8 cellular contexts compared by ENCODE assay signal in genomic region chr5:143435207-143435657, GRCh38. TPM values are rescaled to one million over a fixed set of nuclear protein-coding genes. Genes with fewer than 3 reads are reported as not detected.
DNase-seq lines count a peak whose midpoint lies in the region; ATAC-seq and TF ChIP-seq lines count a peak whose summit lies in the region.

No MANE protein-coding gene starts in this region.

- H3K36me3 ChIP-seq in OCI-LY3 (replicated peaks; ENCODE audit: low read depth, low read length) (no peaks in the 10 kb centered on the region), sigmoid colon (no peaks in the 10 kb centered on the region)

- H3K79me2 ChIP-seq in OCI-LY3 (ENCODE audit: low read length), result peaks cover 26% of the 10 kb centered on the region

- H3K4me3 Mint-ChIP-seq in activated CD4-positive, alpha-beta T cell treated with anti-CD3 and anti-CD28 coated beads for 36 hours, result peak overlapping the region; percentile 76

- H3K9ac ChIP-seq in OCI-LY3 (ENCODE audit: low read length), result peak overlapping the region; percentile 75

- POLR2A ChIA-PET in activated CD4-positive, alpha-beta T cell treated with anti-CD3 and anti-CD28 coated beads for 36 hours (lab: Charles Lee), result interaction anchor here (0.6 to 1.9 kb wide), 5 partner anchors 12 to 426 kb away, joined by 3 to 14 read pairs (median 5); partner anchors contain the start of gene NR3C1

- no peak for TF ChIP-seq EP300 in sigmoid colon (IDR thresholded peaks at IDR 0.05)

- WGBS in sigmoid colon, 2 donors, result 40 to 66% methylated on average over 6 of the region's 6 CpGs

- H3K36me3 Mint-ChIP-seq in activated CD4-positive, alpha-beta T cell treated with anti-CD3 and anti-CD28 coated beads for 36 hours (ENCODE audit: low read depth), result peaks cover 7% of the 10 kb centered on the region

- H3K27me3 ChIP-seq in OCI-LY3 (ENCODE audit: low read depth, low read length), result no peaks in the 10 kb centered on the region
- H3K27me3 ChIP-seq in sigmoid colon, result no peaks in the 10 kb centered on the region

- H3K4me3 ChIP-seq in OCI-LY3 (ENCODE audit: low read length) (peak overlapping the region; percentile 74), epithelial cell of proximal tubule (ENCODE audit: low read depth, low read length) (peak overlapping the region; percentile 34), sigmoid colon (peak overlapping the region in 1 of 4 donors; percentile 10)

- no peak for TF ChIP-seq POLR2A in sigmoid colon (IDR thresholded peaks at IDR 0.05)

- no peaks in the 10 kb centered on the region for H3K27me3 Mint-ChIP-seq in activated CD4-positive, alpha-beta T cell treated with anti-CD3 and anti-CD28 coated beads for 36 hours

- H3K27ac Mint-ChIP-seq in activated CD4-positive, alpha-beta T cell treated with anti-CD3 and anti-CD28 coated beads for 36 hours, result peak overlapping the region; percentile 98

- H3K27ac ChIP-seq in OCI-LY3 (ENCODE audit: low read length), result peak overlapping the region; percentile 98
- peak overlapping the region in 1 of 4 donors; percentile 37 for H3K27ac ChIP-seq in sigmoid colon

- H3K9me3 Mint-ChIP-seq in activated CD4-positive, alpha-beta T cell treated with anti-CD3 and anti-CD28 coated beads for 36 hours (ENCODE audit: low read depth), result no peaks in the 10 kb centered on the region

- intact Hi-C loops in activated CD4-positive, alpha-beta T cell treated with anti-CD3 and anti-CD28 coated beads for 36 hours (cut with DNase I, micrococcal nuclease), result loop anchor here (2.0 to 10.0 kb wide), 4 partner anchors 93 to 390 kb away; no protein-coding TSS in a partner anchor
- intact Hi-C loops in sigmoid colon (cut with DNase I), result no loop called here

- H3K4me1 ChIP-seq in OCI-LY3 (ENCODE audit: low read length) (peaks cover 68% of the 10 kb centered on the region), sigmoid colon (peaks cover 0 to 14% (median 4%) of the 10 kb centered on the region in 4 donors)

- no peaks in the 10 kb centered on the region for H4K20me1 ChIP-seq in OCI-LY3 (ENCODE audit: insufficient read depth, low read length)

- no peaks in the 10 kb centered on the region for H3K9me3 ChIP-seq in OCI-LY3 (ENCODE audit: insufficient read depth, low read length)
- no peaks in the 10 kb centered on the region for H3K9me3 ChIP-seq in sigmoid colon

- DNase-seq in activated CD4-positive, alpha-beta T cell treated with anti-CD3 and anti-CD28 coated beads for 36 hours, result peak; percentile 47
- no peak for DNase-seq in activated CD4-positive, alpha-beta T cell treated with anti-CD3 and anti-CD28 coated beads, Interleukin-2, amount 50 U/mL, for 48 hours
- peak; percentile 48 for DNase-seq in epithelial cell of proximal tubule (ENCODE audit: low read depth)
- DNase-seq in renal cortical epithelial cell (ENCODE audit: low read depth), result peak; percentile 77
- DNase-seq in sigmoid colon, result no peak
- DNase-seq in DMS79 treated with DMSO at 0.1 percent for 48 hours (lab: John Stamatoyannopoulos, UW), result no peak

- peak; percentile 39 for ATAC-seq in activated CD4-positive, alpha-beta T cell treated with anti-CD3 and anti-CD28 coated beads for 36 hours
- ATAC-seq in HG02798 (IDR thresholded peaks at IDR 0.05; ENCODE audit: poor library complexity, unreplicated experiment), result peak; percentile 82

- peaks cover 69% of the 10 kb centered on the region for H3K4me1 Mint-ChIP-seq in activated CD4-positive, alpha-beta T cell treated with anti-CD3 and anti-CD28 coated beads for 36 hours

- H3K4me2 ChIP-seq in OCI-LY3 (ENCODE audit: low read length), result peak overlapping the region; percentile 90

- TF ChIP-seq CTCF in OCI-LY3 (IDR thresholded peaks at IDR 0.05; ENCODE audit: low read depth, low read length) (no peak), epithelial cell of proximal tubule (conservative IDR thresholded peaks at IDR 0.05; ENCODE audit: low read depth, low read length) (no peak), sigmoid colon (IDR thresholded peaks at IDR 0.05) (no peak)

- no peak overlapping the region for H2AFZ ChIP-seq in OCI-LY3 (ENCODE audit: low read depth, low read length)

- CTCF ChIA-PET in activated CD4-positive, alpha-beta T cell treated with anti-CD3 and anti-CD28 coated beads for 36 hours (lab: Charles Lee), result interaction anchor here (0.7 to 3.1 kb wide), 7 partner anchors 22 to 554 kb away, joined by 3 to 14 read pairs (median 3); partner anchors contain the start of gene NR3C1

RNA-seq across cellular contexts. Expression of gene NR3C1, which starts 31.7 kb away (rescaled TPM):
- 10 to 100 TPM; 47.1 to 53.9 TPM for total RNA-seq in activated CD4-positive, alpha-beta T cell treated with anti-CD3 and anti-CD28 coated beads for 36 hours
- total RNA-seq in epithelial cell of proximal tubule (14.1 and 14.6 TPM in 2 replicates), renal cortical epithelial cell (40.0 and 42.0 TPM in 2 replicates), sigmoid colon (10 to 100 TPM; 36.0 to 65.6 (median 49.9) TPM)
- polyA plus RNA-seq in sigmoid colon, result 10 to 100 TPM in 1 of 3 donors, 1 to 10 TPM in 2; 5.5 to 11.9 (median 9.6) TPM

Comparison
In these comparisons a context has a peak if more than half of its experiments do, and no peak if none do; other contexts are left out.
1. DNase-seq: peak in activated CD4-positive, alpha-beta T cell treated with anti-CD3 and anti-CD28 coated beads for 36 hours (single experiment), epithelial cell of proximal tubule (single experiment) and renal cortical epithelial cell (single experiment); none in activated CD4-positive, alpha-beta T cell treated with anti-CD3 and anti-CD28 coated beads, Interleukin-2, amount 50 U/mL, for 48 hours (0 of 2), sigmoid colon (single experiment) and DMS79 treated with DMSO at 0.1 percent for 48 hours (single experiment).